Comparison of ENCODE assay signal across 2 cellular contexts in genomic region chr9:136628287-136628686, GRCh38.
TF ChIP-seq lines count a peak whose summit lies in the region.

No MANE protein-coding gene starts in this region.

TF ChIP-seq in IMR-90, 13 proteins besides CTCF, POLR2A, EP300 and RAD21 (continued from another document):
- TF ChIP-seq MAZ (IDR thresholded peaks at IDR 0.05; ENCODE audit: borderline replicate concordance, low read depth, low read length) (no peak), FOS (IDR thresholded peaks at IDR 0.05; ENCODE audit: low read depth, low read length) (no peak), RCOR1 (IDR thresholded peaks at IDR 0.05; ENCODE audit: insufficient replicate concordance, low read length) (no peak), SMC3 (IDR thresholded peaks at IDR 0.05; ENCODE audit: low read depth, low read length) (no peak)
- TF ChIP-seq, protein P1, sequence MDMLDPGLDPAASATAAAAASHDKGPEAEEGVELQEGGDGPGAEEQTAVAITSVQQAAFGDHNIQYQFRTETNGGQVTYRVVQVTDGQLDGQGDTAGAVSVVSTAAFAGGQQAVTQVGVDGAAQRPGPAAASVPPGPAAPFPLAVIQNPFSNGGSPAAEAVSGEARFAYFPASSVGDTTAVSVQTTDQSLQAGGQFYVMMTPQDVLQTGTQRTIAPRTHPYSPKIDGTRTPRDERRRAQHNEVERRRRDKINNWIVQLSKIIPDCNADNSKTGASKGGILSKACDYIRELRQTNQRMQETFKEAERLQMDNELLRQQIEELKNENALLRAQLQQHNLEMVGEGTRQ (IDR thresholded peaks at IDR 0.05; ENCODE audit: low read depth, low read length) = no peak

TF ChIP-seq in WTC11, 78 proteins besides CTCF, POLR2A, EP300 and RAD21:
- TF ChIP-seq, protein P2, sequence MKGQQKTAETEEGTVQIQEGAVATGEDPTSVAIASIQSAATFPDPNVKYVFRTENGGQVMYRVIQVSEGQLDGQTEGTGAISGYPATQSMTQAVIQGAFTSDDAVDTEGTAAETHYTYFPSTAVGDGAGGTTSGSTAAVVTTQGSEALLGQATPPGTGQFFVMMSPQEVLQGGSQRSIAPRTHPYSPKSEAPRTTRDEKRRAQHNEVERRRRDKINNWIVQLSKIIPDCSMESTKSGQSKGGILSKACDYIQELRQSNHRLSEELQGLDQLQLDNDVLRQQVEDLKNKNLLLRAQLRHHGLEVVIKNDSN (CRISPR knock-in tag; IDR thresholded peaks at IDR 0.05) = no peak
- TF ChIP-seq HMGXB4 (CRISPR knock-in tag; IDR thresholded peaks at IDR 0.05) (no peak), HMGA2 (CRISPR knock-in tag; IDR thresholded peaks at IDR 0.05) (no peak), ESRRA (CRISPR knock-in tag; IDR thresholded peaks at IDR 0.05; ENCODE audit: borderline replicate concordance) (no peak), IRF2 (CRISPR knock-in tag; IDR thresholded peaks at IDR 0.05; ENCODE audit: borderline replicate concordance, low read depth) (no peak), FOXP1 (CRISPR knock-in tag; IDR thresholded peaks at IDR 0.05; ENCODE audit: borderline replicate concordance) (no peak), CBFB (CRISPR knock-in tag; IDR thresholded peaks at IDR 0.05; ENCODE audit: low read depth) (no peak)
